Comparison of ENCODE assay signal across 21 cellular contexts in the genomic region with DNA sequence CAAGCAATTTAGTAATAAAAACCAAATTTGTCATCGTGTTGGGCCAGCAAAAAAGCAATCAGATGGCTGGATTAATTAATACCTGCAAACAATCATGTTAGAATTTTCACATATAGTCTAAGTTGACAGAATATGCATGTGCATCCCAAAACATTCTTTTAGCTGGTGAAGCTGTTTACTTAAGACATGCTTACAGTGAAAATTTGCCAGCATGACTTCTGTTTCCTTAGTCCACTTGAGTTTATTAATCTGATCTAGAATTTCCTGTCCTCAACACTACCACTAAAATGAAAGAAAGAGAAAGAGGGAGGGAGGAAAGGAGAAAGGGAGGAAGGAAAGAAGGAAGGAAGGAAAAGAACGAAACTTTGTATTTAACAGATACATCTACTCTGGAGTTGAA.
"Had no signal": no experiment of that assay in that cellular context is flagged by ENCODE, and none has a peak within 500 bp of the region (broad histone marks: within the 10 kb centered on the region; RNA-seq: fewer than 3 reads in every experiment).

No MANE protein-coding gene starts in this region.

- H3K36me3 Mint-ChIP-seq: activated CD8-positive, alpha-beta memory T cell treated with anti-CD3 and anti-CD28 coated beads, Interleukin-2, amount 10 ng/mL, durations not matched to agents 7 days and 5 days; activated naive CD4-positive, alpha-beta T cell treated with anti-CD3 and anti-CD28 coated beads, Interleukin-2, amount 50 U/mL, for 24 hours had no signal

- H3K9me3 Mint-ChIP-seq: activated B cell treated with CpG ODN at 0.5 μM for 24 hours; activated CD4-positive, alpha-beta T cell treated with anti-CD3 and anti-CD28 coated beads, Interleukin-2, amount 10 ng/mL, durations not matched to agents 24 days and 14 days; activated naive CD4-positive, alpha-beta T cell treated with anti-CD3 and anti-CD28 coated beads, Interleukin-2, amount 50 U/mL, for 24 hours; activated T-helper 1 cell treated with anti-CD3 and anti-CD28 coated beads, Interleukin-12 subunit alpha, Interleukin-12 subunit beta, Interleukin-2, Interleukin-4 antibody, amounts not matched to agents 30 ng/mL and 10 ng/mL and 1 ng/mL, durations not matched to agents 14 hours and 24 hours and 36 hours; T-helper 1 cell treated with Interleukin-12 subunit alpha and Interleukin-12 subunit beta and Interleukin-4 antibody, amounts not matched to agents 30 μg/mL and 1 μg/mL, for 36 hours had no signal

- H3K4me1 Mint-ChIP-seq: activated B cell treated with CpG ODN at 0.5 μM for 24 hours; activated CD4-positive, alpha-beta T cell treated with anti-CD3 and anti-CD28 coated beads, Interleukin-2, amount 10 ng/mL, durations not matched to agents 24 days and 14 days; activated CD8-positive, alpha-beta memory T cell treated with anti-CD3 and anti-CD28 coated beads, Interleukin-2, amount 10 ng/mL, durations not matched to agents 7 days and 5 days; activated naive CD4-positive, alpha-beta T cell treated with anti-CD3 and anti-CD28 coated beads, Interleukin-2, amount 50 U/mL, for 24 hours had no signal

- DNase-seq: activated B cell treated with CpG ODN at 0.5 μM for 24 hours; activated CD4-positive, alpha-beta T cell treated with anti-CD3 and anti-CD28 coated beads for 1 hour; activated CD4-positive, alpha-beta T cell treated with anti-CD3 and anti-CD28 coated beads, Interleukin-2, amount 10 ng/mL, durations not matched to agents 24 days and 14 days; activated CD4-positive, alpha-beta T cell treated with anti-CD3 and anti-CD28 coated beads, Interleukin-2, amount 50 U/mL, for 48 hours; activated CD8-positive, alpha-beta memory T cell treated with anti-CD3 and anti-CD28 coated beads, Interleukin-2, amount 10 ng/mL, durations not matched to agents 7 days and 5 days; activated effector memory CD4-positive, alpha-beta T cell treated with Interleukin-2 at 50 U/mL for 16 hours; activated naive CD4-positive, alpha-beta T cell; activated T-cell treated with anti-CD3 and anti-CD28 coated beads, Interleukin-2, amount 50 U/mL, for 24 hours; aorta; body of pancreas; central memory CD4-positive, alpha-beta T cell; KG1; NCI-H1048; NCI-H1930; NCI-H345; NCI-H510A; Peyer's patch; Right ventricle myocardium superior had no signal

- H3K4me3 ChIP-seq: body of pancreas, Peyer's patch had no signal

- H3K4me3 Mint-ChIP-seq: activated B cell treated with CpG ODN at 0.5 μM for 24 hours; activated CD4-positive, alpha-beta T cell treated with anti-CD3 and anti-CD28 coated beads, Interleukin-2, amount 10 ng/mL, durations not matched to agents 24 days and 14 days; activated CD8-positive, alpha-beta memory T cell treated with anti-CD3 and anti-CD28 coated beads, Interleukin-2, amount 10 ng/mL, durations not matched to agents 7 days and 5 days; activated naive CD4-positive, alpha-beta T cell treated with anti-CD3 and anti-CD28 coated beads, Interleukin-2, amount 50 U/mL, for 24 hours; activated T-cell treated with anti-CD3 and anti-CD28 coated beads, Interleukin-2, amount 50 U/mL, for 24 hours; activated T-helper 1 cell treated with anti-CD3 and anti-CD28 coated beads, Interleukin-12 subunit alpha, Interleukin-12 subunit beta, Interleukin-2, Interleukin-4 antibody, amounts not matched to agents 30 ng/mL and 10 ng/mL and 1 ng/mL, durations not matched to agents 14 hours and 24 hours and 36 hours; T-helper 1 cell treated with Interleukin-12 subunit alpha and Interleukin-12 subunit beta and Interleukin-4 antibody, amounts not matched to agents 30 μg/mL and 1 μg/mL, for 36 hours had no signal

- H3K27me3 Mint-ChIP-seq: activated B cell treated with CpG ODN at 0.5 μM for 24 hours; activated CD8-positive, alpha-beta memory T cell treated with anti-CD3 and anti-CD28 coated beads, Interleukin-2, amount 10 ng/mL, durations not matched to agents 7 days and 5 days had no signal

- H3K27ac Mint-ChIP-seq: activated B cell treated with CpG ODN at 0.5 μM for 24 hours; activated CD4-positive, alpha-beta T cell treated with anti-CD3 and anti-CD28 coated beads, Interleukin-2, amount 10 ng/mL, durations not matched to agents 24 days and 14 days; activated CD8-positive, alpha-beta memory T cell treated with anti-CD3 and anti-CD28 coated beads, Interleukin-2, amount 10 ng/mL, durations not matched to agents 7 days and 5 days; activated naive CD4-positive, alpha-beta T cell treated with anti-CD3 and anti-CD28 coated beads, Interleukin-2, amount 50 U/mL, for 24 hours; activated T-cell treated with anti-CD3 and anti-CD28 coated beads, Interleukin-2, amount 50 U/mL, for 24 hours; activated T-helper 1 cell treated with anti-CD3 and anti-CD28 coated beads, Interleukin-12 subunit alpha, Interleukin-12 subunit beta, Interleukin-2, Interleukin-4 antibody, amounts not matched to agents 30 ng/mL and 10 ng/mL and 1 ng/mL, durations not matched to agents 14 hours and 24 hours and 36 hours; T-helper 1 cell treated with Interleukin-12 subunit alpha and Interleukin-12 subunit beta and Interleukin-4 antibody, amounts not matched to agents 30 μg/mL and 1 μg/mL, for 36 hours had no signal
